ENCODE assay signal across 1 cellular context in the genomic region with DNA sequence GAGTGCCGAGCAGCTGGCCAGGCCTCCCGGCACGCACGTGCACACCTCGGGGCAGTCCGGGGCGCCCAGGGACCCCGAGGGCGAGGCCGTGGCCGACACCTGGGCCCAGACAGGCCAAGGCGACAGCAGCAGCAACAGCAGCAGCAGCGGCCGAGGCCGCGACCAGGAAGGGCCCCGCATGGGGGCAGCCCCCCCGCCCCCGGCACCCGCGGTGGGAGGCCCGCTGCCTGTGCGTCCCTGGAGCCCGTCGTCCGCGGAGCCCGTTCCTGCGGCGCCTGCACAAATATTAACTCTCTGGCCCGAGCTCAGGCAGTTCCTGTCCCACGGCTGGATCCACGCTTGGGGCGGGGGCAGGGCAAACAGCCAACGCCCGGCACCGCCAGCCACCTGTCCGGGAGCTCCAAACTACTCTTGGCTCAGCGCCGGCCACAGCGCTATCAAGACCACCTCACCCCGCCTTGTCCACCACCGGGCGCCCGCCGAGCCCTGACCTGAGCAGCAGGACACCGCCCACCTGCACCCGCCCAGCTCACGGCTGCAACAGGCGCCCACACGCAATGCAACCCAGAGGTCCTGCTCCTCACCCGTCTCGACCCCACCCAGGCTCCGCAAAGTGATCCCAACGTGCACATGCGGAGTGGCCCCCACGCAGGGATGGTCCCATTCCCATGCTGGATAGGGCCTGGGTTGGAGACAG.
A peak's percentile ranks its signal among the peaks of the same experiment; 100 is the strongest.
TF ChIP-seq lines count a peak whose summit lies in the region.

A gene with protein sequence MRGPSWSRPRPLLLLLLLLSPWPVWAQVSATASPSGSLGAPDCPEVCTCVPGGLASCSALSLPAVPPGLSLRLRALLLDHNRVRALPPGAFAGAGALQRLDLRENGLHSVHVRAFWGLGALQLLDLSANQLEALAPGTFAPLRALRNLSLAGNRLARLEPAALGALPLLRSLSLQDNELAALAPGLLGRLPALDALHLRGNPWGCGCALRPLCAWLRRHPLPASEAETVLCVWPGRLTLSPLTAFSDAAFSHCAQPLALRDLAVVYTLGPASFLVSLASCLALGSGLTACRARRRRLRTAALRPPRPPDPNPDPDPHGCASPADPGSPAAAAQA (minus strand): TSS at position 288 of the 697 bp plus-strand sequence. CDS start 108 bp downstream, at position 180.

TF ChIP-seq in HEK293, 187 proteins besides CTCF, POLR2A, EP300 and RAD21 (continued from another document and continues in another):
- TF ChIP-seq, protein P1, sequence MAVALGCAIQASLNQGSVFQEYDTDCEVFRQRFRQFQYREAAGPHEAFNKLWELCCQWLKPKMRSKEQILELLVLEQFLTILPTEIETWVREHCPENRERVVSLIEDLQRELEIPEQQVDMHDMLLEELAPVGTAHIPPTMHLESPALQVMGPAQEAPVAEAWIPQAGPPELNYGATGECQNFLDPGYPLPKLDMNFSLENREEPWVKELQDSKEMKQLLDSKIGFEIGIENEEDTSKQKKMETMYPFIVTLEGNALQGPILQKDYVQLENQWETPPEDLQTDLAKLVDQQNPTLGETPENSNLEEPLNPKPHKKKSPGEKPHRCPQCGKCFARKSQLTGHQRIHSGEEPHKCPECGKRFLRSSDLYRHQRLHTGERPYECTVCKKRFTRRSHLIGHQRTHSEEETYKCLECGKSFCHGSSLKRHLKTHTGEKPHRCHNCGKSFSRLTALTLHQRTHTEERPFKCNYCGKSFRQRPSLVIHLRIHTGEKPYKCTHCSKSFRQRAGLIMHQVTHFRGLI (tag by site-specific recombination; IDR thresholded peaks at IDR 0.05), result no peak
- no peak for TF ChIP-seq ZSCAN23 (tag by site-specific recombination; IDR thresholded peaks at IDR 0.05)
- no peak for TF ChIP-seq ZNF211 (tag by site-specific recombination; IDR thresholded peaks at IDR 0.05; ENCODE audit: low read depth)
- no peak; the same call in 1 of the 2 replicates for TF ChIP-seq ZBTB8A (tag by site-specific recombination; IDR thresholded peaks at IDR 0.05)
- TF ChIP-seq YY1 (tag by site-specific recombination; IDR thresholded peaks at IDR 0.05), result no peak
- TF ChIP-seq ZNF785 (tag by site-specific recombination; IDR thresholded peaks at IDR 0.05), result no peak; the same call in 1 of the 2 replicates
- no peak for TF ChIP-seq ZNF610 (tag by site-specific recombination; IDR thresholded peaks at IDR 0.05; ENCODE audit: borderline replicate concordance)
- no peak for TF ChIP-seq ZSCAN16 (tag by site-specific recombination; IDR thresholded peaks at IDR 0.05)
- TF ChIP-seq, protein P2, sequence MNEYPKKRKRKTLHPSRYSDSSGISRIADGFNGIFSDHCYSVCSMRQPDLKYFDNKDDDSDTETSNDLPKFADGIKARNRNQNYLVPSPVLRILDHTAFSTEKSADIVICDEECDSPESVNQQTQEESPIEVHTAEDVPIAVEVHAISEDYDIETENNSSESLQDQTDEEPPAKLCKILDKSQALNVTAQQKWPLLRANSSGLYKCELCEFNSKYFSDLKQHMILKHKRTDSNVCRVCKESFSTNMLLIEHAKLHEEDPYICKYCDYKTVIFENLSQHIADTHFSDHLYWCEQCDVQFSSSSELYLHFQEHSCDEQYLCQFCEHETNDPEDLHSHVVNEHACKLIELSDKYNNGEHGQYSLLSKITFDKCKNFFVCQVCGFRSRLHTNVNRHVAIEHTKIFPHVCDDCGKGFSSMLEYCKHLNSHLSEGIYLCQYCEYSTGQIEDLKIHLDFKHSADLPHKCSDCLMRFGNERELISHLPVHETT (tag by site-specific recombination; IDR thresholded peaks at IDR 0.05), result no peak
- TF ChIP-seq ZNF138 (tag by site-specific recombination; IDR thresholded peaks at IDR 0.05; ENCODE audit: borderline replicate concordance), result no peak
- no peak for TF ChIP-seq ZNF266 (tag by site-specific recombination; IDR thresholded peaks at IDR 0.05; ENCODE audit: low read depth)
- no peak for TF ChIP-seq ZNF416 (tag by site-specific recombination; IDR thresholded peaks at IDR 0.05)
- TF ChIP-seq ZNF174 (tag by site-specific recombination; IDR thresholded peaks at IDR 0.05), result no peak
- no peak for TF ChIP-seq ZNF394 (tag by site-specific recombination; IDR thresholded peaks at IDR 0.05; ENCODE audit: borderline replicate concordance)
- TF ChIP-seq ZNF501 (tag by site-specific recombination; IDR thresholded peaks at IDR 0.05), result no peak
- TF ChIP-seq EGR2 (tag by site-specific recombination; IDR thresholded peaks at IDR 0.05; ENCODE audit: low read depth), result peak; percentile 66
- TF ChIP-seq, protein P3, sequence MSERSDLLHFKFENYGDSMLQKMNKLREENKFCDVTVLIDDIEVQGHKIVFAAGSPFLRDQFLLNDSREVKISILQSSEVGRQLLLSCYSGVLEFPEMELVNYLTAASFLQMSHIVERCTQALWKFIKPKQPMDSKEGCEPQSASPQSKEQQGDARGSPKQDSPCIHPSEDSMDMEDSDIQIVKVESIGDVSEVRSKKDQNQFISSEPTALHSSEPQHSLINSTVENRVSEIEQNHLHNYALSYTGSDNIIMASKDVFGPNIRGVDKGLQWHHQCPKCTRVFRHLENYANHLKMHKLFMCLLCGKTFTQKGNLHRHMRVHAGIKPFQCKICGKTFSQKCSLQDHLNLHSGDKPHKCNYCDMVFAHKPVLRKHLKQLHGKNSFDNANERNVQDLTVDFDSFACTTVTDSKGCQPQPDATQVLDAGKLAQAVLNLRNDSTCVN (tag by site-specific recombination; optimal IDR thresholded peaks at IDR 0.05), result no peak
- peak; percentile 81 for TF ChIP-seq GLIS1 (tag by site-specific recombination; IDR thresholded peaks at IDR 0.05)
- no peak for TF ChIP-seq ZNF701 (tag by site-specific recombination; IDR thresholded peaks at IDR 0.05)
- TF ChIP-seq ZNF391 (tag by site-specific recombination; IDR thresholded peaks at IDR 0.05; ENCODE audit: borderline replicate concordance, low read depth), result no peak
- TF ChIP-seq OVOL3 (tag by site-specific recombination; IDR thresholded peaks at IDR 0.05), result no peak
- TF ChIP-seq ZBTB17 (tag by site-specific recombination; IDR thresholded peaks at IDR 0.05), result peak; percentile 15; the same call in 1 of the 2 replicates
- TF ChIP-seq, protein P4, sequence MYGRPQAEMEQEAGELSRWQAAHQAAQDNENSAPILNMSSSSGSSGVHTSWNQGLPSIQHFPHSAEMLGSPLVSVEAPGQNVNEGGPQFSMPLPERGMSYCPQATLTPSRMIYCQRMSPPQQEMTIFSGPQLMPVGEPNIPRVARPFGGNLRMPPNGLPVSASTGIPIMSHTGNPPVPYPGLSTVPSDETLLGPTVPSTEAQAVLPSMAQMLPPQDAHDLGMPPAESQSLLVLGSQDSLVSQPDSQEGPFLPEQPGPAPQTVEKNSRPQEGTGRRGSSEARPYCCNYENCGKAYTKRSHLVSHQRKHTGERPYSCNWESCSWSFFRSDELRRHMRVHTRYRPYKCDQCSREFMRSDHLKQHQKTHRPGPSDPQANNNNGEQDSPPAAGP (tag by site-specific recombination; IDR thresholded peaks at IDR 0.05), result peak; percentile 45; the same call in 1 of the 2 replicates
- TF ChIP-seq KLF10 (tag by site-specific recombination; IDR thresholded peaks at IDR 0.05), result no peak
- no peak for TF ChIP-seq ZNF76 (tag by site-specific recombination; IDR thresholded peaks at IDR 0.05; ENCODE audit: borderline replicate concordance, low read depth)
- no peak for TF ChIP-seq ZNF10 (tag by site-specific recombination; IDR thresholded peaks at IDR 0.05)
- TF ChIP-seq, protein P5, sequence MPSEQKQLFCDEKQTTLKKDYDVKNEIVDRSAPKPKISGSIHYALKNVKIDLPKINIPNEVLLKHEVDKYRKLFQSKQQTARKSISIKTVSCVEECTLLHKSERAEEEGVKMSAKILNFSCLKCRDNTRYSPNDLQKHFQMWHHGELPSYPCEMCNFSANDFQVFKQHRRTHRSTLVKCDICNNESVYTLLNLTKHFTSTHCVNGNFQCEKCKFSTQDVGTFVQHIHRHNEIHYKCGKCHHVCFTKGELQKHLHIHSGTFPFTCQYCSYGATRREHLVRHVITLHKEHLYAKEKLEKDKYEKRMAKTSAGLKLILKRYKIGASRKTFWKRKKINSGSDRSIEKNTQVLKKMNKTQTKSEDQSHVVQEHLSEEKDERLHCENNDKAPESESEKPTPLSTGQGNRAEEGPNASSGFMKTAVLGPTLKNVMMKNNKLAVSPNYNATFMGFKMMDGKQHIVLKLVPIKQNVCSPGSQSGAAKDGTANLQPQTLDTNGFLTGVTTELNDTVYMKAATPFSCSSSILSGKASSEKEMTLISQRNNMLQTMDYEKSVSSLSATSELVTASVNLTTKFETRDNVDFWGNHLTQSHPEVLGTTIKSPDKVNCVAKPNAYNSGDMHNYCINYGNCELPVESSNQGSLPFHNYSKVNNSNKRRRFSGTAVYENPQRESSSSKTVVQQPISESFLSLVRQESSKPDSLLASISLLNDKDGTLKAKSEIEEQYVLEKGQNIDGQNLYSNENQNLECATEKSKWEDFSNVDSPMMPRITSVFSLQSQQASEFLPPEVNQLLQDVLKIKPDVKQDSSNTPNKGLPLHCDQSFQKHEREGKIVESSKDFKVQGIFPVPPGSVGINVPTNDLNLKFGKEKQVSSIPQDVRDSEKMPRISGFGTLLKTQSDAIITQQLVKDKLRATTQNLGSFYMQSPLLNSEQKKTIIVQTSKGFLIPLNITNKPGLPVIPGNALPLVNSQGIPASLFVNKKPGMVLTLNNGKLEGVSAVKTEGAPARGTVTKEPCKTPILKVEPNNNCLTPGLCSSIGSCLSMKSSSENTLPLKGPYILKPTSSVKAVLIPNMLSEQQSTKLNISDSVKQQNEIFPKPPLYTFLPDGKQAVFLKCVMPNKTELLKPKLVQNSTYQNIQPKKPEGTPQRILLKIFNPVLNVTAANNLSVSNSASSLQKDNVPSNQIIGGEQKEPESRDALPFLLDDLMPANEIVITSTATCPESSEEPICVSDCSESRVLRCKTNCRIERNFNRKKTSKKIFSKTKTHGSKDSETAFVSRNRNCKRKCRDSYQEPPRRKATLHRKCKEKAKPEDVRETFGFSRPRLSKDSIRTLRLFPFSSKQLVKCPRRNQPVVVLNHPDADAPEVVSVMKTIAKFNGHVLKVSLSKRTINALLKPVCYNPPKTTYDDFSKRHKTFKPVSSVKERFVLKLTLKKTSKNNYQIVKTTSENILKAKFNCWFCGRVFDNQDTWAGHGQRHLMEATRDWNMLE (tag by site-specific recombination; conservative IDR thresholded peaks at IDR 0.05; ENCODE audit: low read depth), result no peak
- no peak for TF ChIP-seq SETDB1 (IDR thresholded peaks at IDR 0.05; ENCODE audit: insufficient read length, low read length)
- TF ChIP-seq, protein P6, sequence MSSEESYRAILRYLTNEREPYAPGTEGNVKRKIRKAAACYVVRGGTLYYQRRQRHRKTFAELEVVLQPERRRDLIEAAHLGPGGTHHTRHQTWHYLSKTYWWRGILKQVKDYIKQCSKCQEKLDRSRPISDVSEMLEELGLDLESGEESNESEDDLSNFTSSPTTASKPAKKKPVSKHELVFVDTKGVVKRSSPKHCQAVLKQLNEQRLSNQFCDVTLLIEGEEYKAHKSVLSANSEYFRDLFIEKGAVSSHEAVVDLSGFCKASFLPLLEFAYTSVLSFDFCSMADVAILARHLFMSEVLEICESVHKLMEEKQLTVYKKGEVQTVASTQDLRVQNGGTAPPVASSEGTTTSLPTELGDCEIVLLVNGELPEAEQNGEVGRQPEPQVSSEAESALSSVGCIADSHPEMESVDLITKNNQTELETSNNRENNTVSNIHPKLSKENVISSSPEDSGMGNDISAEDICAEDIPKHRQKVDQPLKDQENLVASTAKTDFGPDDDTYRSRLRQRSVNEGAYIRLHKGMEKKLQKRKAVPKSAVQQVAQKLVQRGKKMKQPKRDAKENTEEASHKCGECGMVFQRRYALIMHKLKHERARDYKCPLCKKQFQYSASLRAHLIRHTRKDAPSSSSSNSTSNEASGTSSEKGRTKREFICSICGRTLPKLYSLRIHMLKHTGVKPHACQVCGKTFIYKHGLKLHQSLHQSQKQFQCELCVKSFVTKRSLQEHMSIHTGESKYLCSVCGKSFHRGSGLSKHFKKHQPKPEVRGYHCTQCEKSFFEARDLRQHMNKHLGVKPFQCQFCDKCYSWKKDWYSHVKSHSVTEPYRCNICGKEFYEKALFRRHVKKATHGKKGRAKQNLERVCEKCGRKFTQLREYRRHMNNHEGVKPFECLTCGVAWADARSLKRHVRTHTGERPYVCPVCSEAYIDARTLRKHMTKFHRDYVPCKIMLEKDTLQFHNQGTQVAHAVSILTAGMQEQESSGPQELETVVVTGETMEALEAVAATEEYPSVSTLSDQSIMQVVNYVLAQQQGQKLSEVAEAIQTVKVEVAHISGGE (tag by site-specific recombination; conservative IDR thresholded peaks at IDR 0.05; ENCODE audit: low read depth), result no peak
- no peak for TF ChIP-seq ZNF629 (tag by site-specific recombination; IDR thresholded peaks at IDR 0.05)
- TF ChIP-seq, protein P7, sequence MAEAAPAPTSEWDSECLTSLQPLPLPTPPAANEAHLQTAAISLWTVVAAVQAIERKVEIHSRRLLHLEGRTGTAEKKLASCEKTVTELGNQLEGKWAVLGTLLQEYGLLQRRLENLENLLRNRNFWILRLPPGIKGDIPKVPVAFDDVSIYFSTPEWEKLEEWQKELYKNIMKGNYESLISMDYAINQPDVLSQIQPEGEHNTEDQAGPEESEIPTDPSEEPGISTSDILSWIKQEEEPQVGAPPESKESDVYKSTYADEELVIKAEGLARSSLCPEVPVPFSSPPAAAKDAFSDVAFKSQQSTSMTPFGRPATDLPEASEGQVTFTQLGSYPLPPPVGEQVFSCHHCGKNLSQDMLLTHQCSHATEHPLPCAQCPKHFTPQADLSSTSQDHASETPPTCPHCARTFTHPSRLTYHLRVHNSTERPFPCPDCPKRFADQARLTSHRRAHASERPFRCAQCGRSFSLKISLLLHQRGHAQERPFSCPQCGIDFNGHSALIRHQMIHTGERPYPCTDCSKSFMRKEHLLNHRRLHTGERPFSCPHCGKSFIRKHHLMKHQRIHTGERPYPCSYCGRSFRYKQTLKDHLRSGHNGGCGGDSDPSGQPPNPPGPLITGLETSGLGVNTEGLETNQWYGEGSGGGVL (tag by site-specific recombination; IDR thresholded peaks at IDR 0.05), result no peak
- TF ChIP-seq, protein P8, sequence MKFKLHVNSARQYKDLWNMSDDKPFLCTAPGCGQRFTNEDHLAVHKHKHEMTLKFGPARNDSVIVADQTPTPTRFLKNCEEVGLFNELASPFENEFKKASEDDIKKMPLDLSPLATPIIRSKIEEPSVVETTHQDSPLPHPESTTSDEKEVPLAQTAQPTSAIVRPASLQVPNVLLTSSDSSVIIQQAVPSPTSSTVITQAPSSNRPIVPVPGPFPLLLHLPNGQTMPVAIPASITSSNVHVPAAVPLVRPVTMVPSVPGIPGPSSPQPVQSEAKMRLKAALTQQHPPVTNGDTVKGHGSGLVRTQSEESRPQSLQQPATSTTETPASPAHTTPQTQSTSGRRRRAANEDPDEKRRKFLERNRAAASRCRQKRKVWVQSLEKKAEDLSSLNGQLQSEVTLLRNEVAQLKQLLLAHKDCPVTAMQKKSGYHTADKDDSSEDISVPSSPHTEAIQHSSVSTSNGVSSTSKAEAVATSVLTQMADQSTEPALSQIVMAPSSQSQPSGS (tag by site-specific recombination; IDR thresholded peaks at IDR 0.05; ENCODE audit: low read depth), result no peak
- no peak for TF ChIP-seq GLI2 (tag by site-specific recombination; IDR thresholded peaks at IDR 0.05; ENCODE audit: borderline replicate concordance, low read depth)
